ENCODE assay signal across 8 cellular contexts in genomic region chr5:5886812-5887486, GRCh38.
DNase-seq lines count a peak whose midpoint lies in the region; ATAC-seq and TF ChIP-seq lines count a peak whose summit lies in the region.

No MANE protein-coding gene starts in this region.

- intact Hi-C loops in tibial artery (cut with DNase I; ENCODE audit: low total_unique reads) = no loop called here

- DNase-seq in NAMALWA (ENCODE audit: low spot score) = peak; percentile 56
- DNase-seq in activated T-cell treated with anti-CD3 and anti-CD28 coated beads, Interleukin-2, amount 50 U/mL, for 72 hours = peak; percentile 55 to 69
- DNase-seq in lung (ENCODE audit: low spot score) = no peak
- DNase-seq in GOT3 (lab: John Stamatoyannopoulos, UW) = no peak
- DNase-seq in tibial artery = no peak

- no peak overlapping the region for H3K27ac ChIP-seq in lung (ENCODE audit: low read depth in 1 of 2, low read length in 1 of 2)
- no peak overlapping the region for H3K27ac ChIP-seq in tibial artery

- no peaks in the 10 kb centered on the region for H3K4me1 ChIP-seq in ES-I3 (ENCODE audit: insufficient read depth, low read length)
- no peaks in the 10 kb centered on the region for H3K4me1 ChIP-seq in lung (ENCODE audit: control insufficient read depth in 2 of 2, insufficient read depth in 2 of 2, low read length in 2 of 2)
- peaks cover 0 to 6% (median 0%) of the 10 kb centered on the region in 4 donors for H3K4me1 ChIP-seq in tibial artery

- no peaks in the 10 kb centered on the region for H3K4me1 Mint-ChIP-seq in activated T-cell treated with anti-CD3 and anti-CD28 coated beads, Interleukin-2, amount 50 U/mL, for 72 hours (ENCODE audit: low read depth)

- H3K9me3 Mint-ChIP-seq in activated T-cell treated with anti-CD3 and anti-CD28 coated beads, Interleukin-2, amount 50 U/mL, for 72 hours = no peaks in the 10 kb centered on the region

- H3K27me3 Mint-ChIP-seq in activated T-cell treated with anti-CD3 and anti-CD28 coated beads, Interleukin-2, amount 50 U/mL, for 72 hours (ENCODE audit: low read depth) = peaks cover 20% of the 10 kb centered on the region

- H3K9me3 ChIP-seq in ES-I3 (ENCODE audit: control insufficient read depth, insufficient read depth, low read length) = no peaks in the 10 kb centered on the region
- H3K9me3 ChIP-seq in lung (ENCODE audit: control insufficient read depth in 2 of 2, insufficient read depth in 1 of 2, low read length in 1 of 2) = no peaks in the 10 kb centered on the region
- H3K9me3 ChIP-seq in tibial artery = no peaks in the 10 kb centered on the region

- H3K36me3 Mint-ChIP-seq in activated T-cell treated with anti-CD3 and anti-CD28 coated beads, Interleukin-2, amount 50 U/mL, for 72 hours (ENCODE audit: insufficient read depth in 2 of 2) = no peaks in the 10 kb centered on the region

- H3K27ac Mint-ChIP-seq in activated T-cell treated with anti-CD3 and anti-CD28 coated beads, Interleukin-2, amount 50 U/mL, for 72 hours = no peak overlapping the region

- no peaks in the 10 kb centered on the region for H3K36me3 ChIP-seq in ES-I3 (ENCODE audit: insufficient read depth, low read length)
- H3K36me3 ChIP-seq in lung (ENCODE audit: control insufficient read depth in 2 of 2, insufficient read depth in 2 of 2, low read length in 2 of 2) = no peaks in the 10 kb centered on the region
- no peaks in the 10 kb centered on the region for H3K36me3 ChIP-seq in tibial artery

- H3K27me3 ChIP-seq in lung (ENCODE audit: control insufficient read depth, insufficient read depth) (no peaks in the 10 kb centered on the region), tibial artery (peaks cover 0 to 15% of the 10 kb centered on the region in 2 donors)

- WGBS in lung, 2 donors = 14 to 15% methylated on average over 42 of the region's 42 CpGs

- peak overlapping the region; percentile 20; the same call in 1 of the 2 replicates for H3K9ac ChIP-seq in ES-I3 (ENCODE audit: low read depth, low read length)

- no peak overlapping the region for H3K4me3 Mint-ChIP-seq in activated T-cell treated with anti-CD3 and anti-CD28 coated beads, Interleukin-2, amount 50 U/mL, for 72 hours

- no peak overlapping the region for H3K4me3 ChIP-seq in lung
- H3K4me3 ChIP-seq in tibial artery = no peak overlapping the region

- ATAC-seq in GM21529 (IDR thresholded peaks at IDR 0.05; ENCODE audit: unreplicated experiment) (peak; percentile 71), lung (ENCODE audit: insufficient read depth, low FRiP score) (peak; percentile 56), HG02981 (IDR thresholded peaks at IDR 0.05; ENCODE audit: unreplicated experiment) (no peak)
- peak; percentile 76 to 81 for ATAC-seq in activated T-cell treated with anti-CD3 and anti-CD28 coated beads, Interleukin-2, amount 50 U/mL, for 72 hours (replicated peaks in 1 of 2)

- peak; percentile 24 for TF ChIP-seq CTCF in lung (IDR thresholded peaks at IDR 0.05; ENCODE audit: control extremely low read depth, extremely low read depth)
- no peak for TF ChIP-seq CTCF in tibial artery (IDR thresholded peaks at IDR 0.05)

Comparison
In these comparisons a context has a peak if more than half of its experiments do, and no peak if none do; other contexts are left out.
1. DNase-seq: peak in NAMALWA (single experiment) and activated T-cell treated with anti-CD3 and anti-CD28 coated beads, Interleukin-2, amount 50 U/mL, for 72 hours (2 of 2); none in lung (single experiment), GOT3 (single experiment) and tibial artery (0 of 2).